ENCODE assay signal across 15 cellular contexts in genomic region chr1:160474392-160475242, GRCh38. TPM values are rescaled to one million over a fixed set of nuclear protein-coding genes. Genes with fewer than 3 reads are reported as not detected.
DNase-seq lines count a peak whose midpoint lies in the region; ATAC-seq lines count a peak whose summit lies in the region.
"Had no signal": no experiment of that assay in that cellular context is flagged by ENCODE, and none has a peak within 500 bp of the region (broad histone marks: within the 10 kb centered on the region; RNA-seq: fewer than 3 reads in every experiment).

No MANE protein-coding gene starts in this region.

- H3K4me1 Mint-ChIP-seq in activated CD4-positive, alpha-beta T cell treated with anti-CD3 and anti-CD28 coated beads, Interleukin-2, amount 10 ng/mL, durations not matched to agents 24 days and 14 days: peaks cover 12% of the 10 kb centered on the region
- peaks cover 14 to 19% (median 16%) of the 10 kb centered on the region in 3 donors for H3K4me1 Mint-ChIP-seq in naive B cell

- no peak overlapping the region for H3K4me3 Mint-ChIP-seq in activated CD4-positive, alpha-beta T cell treated with anti-CD3 and anti-CD28 coated beads, Interleukin-2, amount 10 ng/mL, durations not matched to agents 24 days and 14 days
- no peak overlapping the region for H3K4me3 Mint-ChIP-seq in naive B cell
- H3K4me3 Mint-ChIP-seq: activated naive CD8-positive, alpha-beta T cell had no signal

- H3K36me3 Mint-ChIP-seq in activated CD4-positive, alpha-beta T cell treated with anti-CD3 and anti-CD28 coated beads, Interleukin-2, amount 10 ng/mL, durations not matched to agents 24 days and 14 days (ENCODE audit: low read depth): peaks cover 13% of the 10 kb centered on the region
- peaks cover under 1 to 13% of the 10 kb centered on the region in 2 donors for H3K36me3 Mint-ChIP-seq in naive B cell

- no peak overlapping the region for H3K27ac Mint-ChIP-seq in activated CD4-positive, alpha-beta T cell treated with anti-CD3 and anti-CD28 coated beads, Interleukin-2, amount 10 ng/mL, durations not matched to agents 24 days and 14 days
- H3K27ac Mint-ChIP-seq in naive B cell: no peak overlapping the region
- H3K27ac Mint-ChIP-seq: activated naive CD8-positive, alpha-beta T cell had no signal

- intact Hi-C loops in activated CD4-positive, alpha-beta T cell treated with anti-CD3 and anti-CD28 coated beads, Interleukin-2, amount 10 ng/mL, durations not matched to agents 24 days and 14 days (cut with micrococcal nuclease): loop anchor here (1.0 to 5.0 kb wide), 5 partner anchors 14 to 133 kb away; no protein-coding TSS in a partner anchor

- H3K9me3 Mint-ChIP-seq in activated CD4-positive, alpha-beta T cell treated with anti-CD3 and anti-CD28 coated beads, Interleukin-2, amount 10 ng/mL, durations not matched to agents 24 days and 14 days: peaks cover 16% of the 10 kb centered on the region
- peaks cover 4 to 18% (median 14%) of the 10 kb centered on the region in 7 donors for H3K9me3 Mint-ChIP-seq in naive B cell

- no peaks in the 10 kb centered on the region for H3K27me3 Mint-ChIP-seq in activated CD4-positive, alpha-beta T cell treated with anti-CD3 and anti-CD28 coated beads, Interleukin-2, amount 10 ng/mL, durations not matched to agents 24 days and 14 days
- no peaks in the 10 kb centered on the region for H3K27me3 Mint-ChIP-seq in naive B cell
- H3K27me3 Mint-ChIP-seq: activated naive CD8-positive, alpha-beta T cell had no signal

- DNase-seq in activated CD4-positive, alpha-beta T cell treated with anti-CD3 and anti-CD28 coated beads, Interleukin-2, amount 10 ng/mL, durations not matched to agents 24 days and 14 days: peak; percentile 56
- no peak for DNase-seq in activated CD4-positive, alpha-beta T cell treated with anti-CD3 and anti-CD28 coated beads for 4 hours
- DNase-seq in KBM-7: peak; percentile 40
- DNase-seq in naive B cell: peak; percentile 38
- DNase-seq in SIG-M5 treated with dmso at 0.1 percent for 504 hours (lab: John Stamatoyannopoulos, UW; ENCODE audit: unreplicated experiment): no peak
- no peak for DNase-seq in RPMI8226
- no peak for DNase-seq in HuH-7.5 (ENCODE audit: low spot score)
- DNase-seq: DMS153, NCI-H2029, SK-N-SH had no signal

- in situ Hi-C loops in KBM-7 (cut with MboI; ENCODE audit: low pct_unique_long_range_greater_than_20kb, low sequenced_read_pairs): no loop called here

- ATAC-seq in GM21723 (IDR thresholded peaks at IDR 0.05; ENCODE audit: unreplicated experiment) (peak; percentile 80), naive B cell (ENCODE audit: low read depth in 2 of 2) (peak; percentile 87 to 89)
- ATAC-seq: A549, HepG2 had no signal

RNA-seq across cellular contexts. Expression of gene SLAMF6, which starts 48.4 kb away (rescaled TPM):
- total RNA-seq in activated CD4-positive, alpha-beta T cell treated with anti-CD3 and anti-CD28 coated beads, Interleukin-2, amount 10 ng/mL, durations not matched to agents 24 days and 14 days: 53.8 and 55.4 TPM in 2 replicates
- 100 to 1,000 TPM; 164 to 256 (median 194) TPM for polyA plus RNA-seq in naive B cell (ENCODE audit: low read depth in 6 of 6)
- total RNA-seq: HepG2, osteoblast had no signal
- polyA plus RNA-seq: A549, HepG2, SK-N-SH had no signal

Comparison
In these comparisons a context has a peak if more than half of its experiments do, and no peak if none do; other contexts are left out.
1. DNase-seq: peak in activated CD4-positive, alpha-beta T cell treated with anti-CD3 and anti-CD28 coated beads, Interleukin-2, amount 10 ng/mL, durations not matched to agents 24 days and 14 days (single experiment), KBM-7 (single experiment) and naive B cell (single experiment); none in activated CD4-positive, alpha-beta T cell treated with anti-CD3 and anti-CD28 coated beads for 4 hours (0 of 2), SIG-M5 treated with dmso at 0.1 percent for 504 hours (single experiment), RPMI8226 (single experiment) and HuH-7.5 (single experiment).